8 cellular contexts compared by ENCODE assay signal in the genomic region with DNA sequence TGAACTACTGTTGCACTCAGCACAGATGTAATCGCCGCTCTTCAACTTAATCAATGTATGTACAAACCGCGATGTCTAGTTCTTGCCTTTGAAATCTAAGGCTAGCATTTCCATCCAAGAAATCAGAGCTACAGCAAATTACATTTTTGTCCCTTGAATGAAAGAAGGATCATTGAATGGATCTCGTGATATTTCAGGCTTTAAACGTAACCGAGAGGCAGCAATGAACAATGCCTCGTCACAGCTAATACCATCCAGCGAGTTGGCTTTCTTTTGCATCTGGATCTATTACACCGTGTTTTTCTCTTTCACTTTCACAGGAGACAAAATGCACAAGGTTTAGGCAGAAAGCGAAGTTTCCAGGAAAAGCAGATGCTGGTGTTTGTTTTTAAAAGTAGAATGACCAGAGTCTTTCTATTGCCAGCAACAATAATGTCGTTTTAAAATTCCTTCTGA. TPM values are rescaled to one million over a fixed set of nuclear protein-coding genes. Genes with fewer than 3 reads are reported as not detected.
DNase-seq lines count a peak whose midpoint lies in the region; ATAC-seq and TF ChIP-seq lines count a peak whose summit lies in the region.

No MANE protein-coding gene starts in this region.

- H3K4me3 ChIP-seq in Karpas-422 (ENCODE audit: low read length) = peak overlapping the region; percentile 64
- H3K4me3 ChIP-seq in adrenal gland = peak overlapping the region in 2 of 4 donors; percentile 45 to 70

- ATAC-seq in stimulated activated naive B cell treated with anti-CD40 and anti-IgM and Interleukin-4, amounts not matched to agents 10 μg/mL and 1 μg/mL and 100 μg/mL, for 72 hours (replicated peaks) = no peak
- no peak for ATAC-seq in left colon

- peak overlapping the region; percentile 79 for H3K4me3 Mint-ChIP-seq in activated naive CD4-positive, alpha-beta T cell treated with anti-CD3 and anti-CD28 coated beads, Interleukin-2, amount 10 ng/mL, durations not matched to agents 7 days and 5 days
- H3K4me3 Mint-ChIP-seq in immature natural killer cell = peak overlapping the region; percentile 21 to 87 (median 63)
- peak overlapping the region; percentile 44 to 46 for H3K4me3 Mint-ChIP-seq in stimulated activated naive B cell treated with anti-CD40 and anti-IgM and Interleukin-4, amounts not matched to agents 10 μg/mL and 1 μg/mL and 100 μg/mL, for 72 hours

- H3K36me3 ChIP-seq in Karpas-422 (ENCODE audit: insufficient read depth, low read length) (no peaks in the 10 kb centered on the region), adrenal gland (replicated peaks in 1 of 2) (no peaks in the 10 kb centered on the region)

- peaks cover 39% of the 10 kb centered on the region for H3K4me1 ChIP-seq in Karpas-422 (ENCODE audit: low read length)
- peaks cover 15 to 33% of the 10 kb centered on the region in 2 donors for H3K4me1 ChIP-seq in adrenal gland (replicated peaks in 1 of 2)

- no peaks in the 10 kb centered on the region for H3K9me3 Mint-ChIP-seq in activated naive CD4-positive, alpha-beta T cell treated with anti-CD3 and anti-CD28 coated beads, Interleukin-2, amount 10 ng/mL, durations not matched to agents 7 days and 5 days
- H3K9me3 Mint-ChIP-seq in immature natural killer cell = peaks cover 0 to 10% (median 0%) of the 10 kb centered on the region in 6 donors
- no peaks in the 10 kb centered on the region for H3K9me3 Mint-ChIP-seq in stimulated activated naive B cell treated with anti-CD40 and anti-IgM and Interleukin-4, amounts not matched to agents 10 μg/mL and 1 μg/mL and 100 μg/mL, for 72 hours

- H3K27ac ChIP-seq in Karpas-422 (ENCODE audit: low read length) (no peak overlapping the region), adrenal gland (peak overlapping the region; percentile 67 to 90 (median 85))

- H3K9me2 ChIP-seq in Karpas-422 (replicated peaks; ENCODE audit: insufficient read depth, low read length) = no peaks in the 10 kb centered on the region

- H3K9me3 ChIP-seq in Karpas-422 (ENCODE audit: low read length) (no peaks in the 10 kb centered on the region), adrenal gland (replicated peaks in 1 of 3) (no peaks in the 10 kb centered on the region)

- peak overlapping the region; percentile 97 for H2AFZ ChIP-seq in Karpas-422 (ENCODE audit: low read length)

- H3K27me3 Mint-ChIP-seq in activated naive CD4-positive, alpha-beta T cell treated with anti-CD3 and anti-CD28 coated beads, Interleukin-2, amount 10 ng/mL, durations not matched to agents 7 days and 5 days = peaks cover 79% of the 10 kb centered on the region
- H3K27me3 Mint-ChIP-seq in immature natural killer cell (ENCODE audit: low read depth in 3 of 3) = peaks cover 52 to 65% (median 63%) of the 10 kb centered on the region in 3 donors
- H3K27me3 Mint-ChIP-seq in stimulated activated naive B cell treated with anti-CD40 and anti-IgM and Interleukin-4, amounts not matched to agents 10 μg/mL and 1 μg/mL and 100 μg/mL, for 72 hours = peaks cover 59 to 77% of the 10 kb centered on the region in 2 donors

- H3K27me3 ChIP-seq in Karpas-422 (ENCODE audit: low read length) = no peaks in the 10 kb centered on the region
- H3K27me3 ChIP-seq in adrenal gland = no peaks in the 10 kb centered on the region

- peak overlapping the region; percentile 53 for H3K9ac ChIP-seq in Karpas-422 (ENCODE audit: low read length)

- no peaks in the 10 kb centered on the region for H3K79me2 ChIP-seq in Karpas-422 (ENCODE audit: low read length)

- POLR2A ChIA-PET in GM10248 (lab: Yijun Ruan, JAX) = no interaction called here

- peak; percentile 45 for DNase-seq in activated naive CD4-positive, alpha-beta T cell treated with anti-CD3 and anti-CD28 coated beads, Interleukin-2, amount 10 ng/mL, durations not matched to agents 7 days and 5 days
- DNase-seq in activated naive CD4-positive, alpha-beta T cell treated with Interleukin-2 at 50 U/mL for 16 hours = no peak
- DNase-seq in Karpas-422 = peak; percentile 62
- peak in 2 of 7 donors; percentile 56 to 69 for DNase-seq in adrenal gland
- peak in 2 of 3 donors; percentile 21 to 24 for DNase-seq in immature natural killer cell
- no peak for DNase-seq in stimulated activated naive B cell treated with anti-CD40 and anti-IgM and Interleukin-4, amounts not matched to agents 10 μg/mL and 1 μg/mL and 100 μg/mL, for 72 hours
- DNase-seq in GM10248 (ENCODE audit: extremely low spot score) = no peak
- no peak for DNase-seq in left colon

- TF ChIP-seq CTCF in adrenal gland (IDR thresholded peaks at IDR 0.05) (no peak), GM10248 (IDR thresholded peaks at IDR 0.05; ENCODE audit: control extremely low read depth, extremely low read depth, low read depth, missing control alignments) (no peak)

- H3K4me2 ChIP-seq in Karpas-422 (ENCODE audit: low read depth, low read length, poor library complexity, severe bottlenecking) = peak overlapping the region; percentile 98

- CTCF ChIA-PET in activated naive CD4-positive, alpha-beta T cell treated with anti-CD3 and anti-CD28 coated beads, Interleukin-2, amount 10 ng/mL, durations not matched to agents 7 days and 5 days (lab: Charles Lee) = interaction anchor here (1.5 to 3.5 kb wide), 2 partner anchors 23 to 212 kb away, joined by 5 to 25 read pairs; no protein-coding TSS in a partner anchor
- CTCF ChIA-PET in GM10248 (lab: Yijun Ruan, JAX) = interaction anchor here (1.0 kb wide), 1 partner anchor 30 kb away, joined by 3 read pairs; no protein-coding TSS in a partner anchor

- H4K20me1 ChIP-seq in Karpas-422 (ENCODE audit: insufficient read depth, low read depth, low read length) = no peaks in the 10 kb centered on the region

- H3K27ac Mint-ChIP-seq in activated naive CD4-positive, alpha-beta T cell treated with anti-CD3 and anti-CD28 coated beads, Interleukin-2, amount 10 ng/mL, durations not matched to agents 7 days and 5 days = peak overlapping the region; percentile 46
- H3K27ac Mint-ChIP-seq in immature natural killer cell = peak overlapping the region in 1 of 6 donors; percentile 80
- peak overlapping the region; percentile 25 for H3K27ac Mint-ChIP-seq in stimulated activated naive B cell treated with anti-CD40 and anti-IgM and Interleukin-4, amounts not matched to agents 10 μg/mL and 1 μg/mL and 100 μg/mL, for 72 hours

- H3K4me1 Mint-ChIP-seq in activated naive CD4-positive, alpha-beta T cell treated with anti-CD3 and anti-CD28 coated beads, Interleukin-2, amount 10 ng/mL, durations not matched to agents 7 days and 5 days = peaks cover 53% of the 10 kb centered on the region
- H3K4me1 Mint-ChIP-seq in immature natural killer cell = peaks cover 39 to 51% of the 10 kb centered on the region in 2 donors
- H3K4me1 Mint-ChIP-seq in stimulated activated naive B cell treated with anti-CD40 and anti-IgM and Interleukin-4, amounts not matched to agents 10 μg/mL and 1 μg/mL and 100 μg/mL, for 72 hours = peaks cover 31 to 44% of the 10 kb centered on the region in 2 donors

- 4 to 6% (median 6%) methylated on average over 12 of the region's 12 CpGs for WGBS in adrenal gland, 4 donors

- intact Hi-C loops in adrenal gland (cut with DNase I) = loop anchor here in 1 of 2 donors (5.0 kb wide), 1 partner anchor 212 kb away; no protein-coding TSS in a partner anchor
- intact Hi-C loops in left colon (cut with DNase I, micrococcal nuclease) = no loop called here

- peaks cover 3% of the 10 kb centered on the region for H3K36me3 Mint-ChIP-seq in activated naive CD4-positive, alpha-beta T cell treated with anti-CD3 and anti-CD28 coated beads, Interleukin-2, amount 10 ng/mL, durations not matched to agents 7 days and 5 days
- H3K36me3 Mint-ChIP-seq in immature natural killer cell = peaks cover 0 to 6% (median 0%) of the 10 kb centered on the region in 3 donors
- H3K36me3 Mint-ChIP-seq in stimulated activated naive B cell treated with anti-CD40 and anti-IgM and Interleukin-4, amounts not matched to agents 10 μg/mL and 1 μg/mL and 100 μg/mL, for 72 hours = peaks cover 4% of the 10 kb centered on the region in 2 donors

- peak in 1 of 2 donors; percentile 82 for TF ChIP-seq POLR2A in adrenal gland (IDR thresholded peaks at IDR 0.05)

RNA-seq across cellular contexts. Expression of gene SKIDA1, which starts 5.5 kb away (rescaled TPM):
- 0.22 and 1.5 TPM in 2 replicates for total RNA-seq in Karpas-422 (2014; rRNA removed; shearing (Covaris generic); ENCODE audit: low replicate concordance)
- total RNA-seq in adrenal gland (1 to 10 TPM in 7 of 8 donors, under 1 TPM in 1; 0.78 to 3.5 (median 2.6) TPM), left colon (under 1 TPM in 1 of 2 donors, not detected in 1; 0.95 TPM)
- polyA plus RNA-seq in adrenal gland (1 to 10 TPM in 2 of 3 donors, under 1 TPM in 1; 0.64 to 2.3 (median 1.6) TPM), immature natural killer cell (not detected)

RNA-seq across cellular contexts. Expression of gene MLLT10, which starts 14.0 kb away (rescaled TPM):
- 83.6 and 88.5 TPM in 2 replicates for total RNA-seq in Karpas-422 (2014; rRNA removed; shearing (Covaris generic); ENCODE audit: low replicate concordance)
- 10 to 100 TPM; 16.7 to 48.1 (median 26.8) TPM for total RNA-seq in adrenal gland
- polyA plus RNA-seq in adrenal gland = 10 to 100 TPM; 15.8 to 30.2 (median 29.3) TPM
- 1 to 10 TPM in 2 of 3 donors, under 1 TPM in 1; 0.81 to 5.1 (median 4.8) TPM for polyA plus RNA-seq in immature natural killer cell
- total RNA-seq in left colon = 10 to 100 TPM; 23.8 to 31.5 TPM

Comparison
In these comparisons a context has a peak if more than half of its experiments do, and no peak if none do; other contexts are left out.
1. DNase-seq: peak in activated naive CD4-positive, alpha-beta T cell treated with anti-CD3 and anti-CD28 coated beads, Interleukin-2, amount 10 ng/mL, durations not matched to agents 7 days and 5 days (single experiment), Karpas-422 (single experiment) and immature natural killer cell (2 of 3); none in activated naive CD4-positive, alpha-beta T cell treated with Interleukin-2 at 50 U/mL for 16 hours (single experiment), stimulated activated naive B cell treated with anti-CD40 and anti-IgM and Interleukin-4, amounts not matched to agents 10 μg/mL and 1 μg/mL and 100 μg/mL, for 72 hours (single experiment), GM10248 (single experiment) and left colon (0 of 2).
2. Peak in every context shown above with its lines, with median percentiles within 50 percentile points of each other: H3K4me3 Mint-ChIP-seq.